1 cellular context compared by ENCODE assay signal in genomic region chr14:59422069-59422881, GRCh38.
TF ChIP-seq lines count a peak whose summit lies in the region.

No MANE protein-coding gene starts in this region.

TF ChIP-seq in HEK293, 187 proteins besides CTCF, POLR2A, EP300 and RAD21 (continued from another document):
- TF ChIP-seq PRDM6 (tag by site-specific recombination; IDR thresholded peaks at IDR 0.05) (no peak), ZNF548 (tag by site-specific recombination; IDR thresholded peaks at IDR 0.05) (no peak), KLF1 (tag by site-specific recombination; IDR thresholded peaks at IDR 0.05) (no peak), ZNF280C (tag by site-specific recombination; IDR thresholded peaks at IDR 0.05) (no peak)
- TF ChIP-seq, protein P1, sequence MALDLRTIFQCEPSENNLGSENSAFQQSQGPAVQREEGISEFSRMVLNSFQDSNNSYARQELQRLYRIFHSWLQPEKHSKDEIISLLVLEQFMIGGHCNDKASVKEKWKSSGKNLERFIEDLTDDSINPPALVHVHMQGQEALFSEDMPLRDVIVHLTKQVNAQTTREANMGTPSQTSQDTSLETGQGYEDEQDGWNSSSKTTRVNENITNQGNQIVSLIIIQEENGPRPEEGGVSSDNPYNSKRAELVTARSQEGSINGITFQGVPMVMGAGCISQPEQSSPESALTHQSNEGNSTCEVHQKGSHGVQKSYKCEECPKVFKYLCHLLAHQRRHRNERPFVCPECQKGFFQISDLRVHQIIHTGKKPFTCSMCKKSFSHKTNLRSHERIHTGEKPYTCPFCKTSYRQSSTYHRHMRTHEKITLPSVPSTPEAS (tag by site-specific recombination; IDR thresholded peaks at IDR 0.05): no peak
